ENCODE assay signal across 22 cellular contexts in the genomic region with DNA sequence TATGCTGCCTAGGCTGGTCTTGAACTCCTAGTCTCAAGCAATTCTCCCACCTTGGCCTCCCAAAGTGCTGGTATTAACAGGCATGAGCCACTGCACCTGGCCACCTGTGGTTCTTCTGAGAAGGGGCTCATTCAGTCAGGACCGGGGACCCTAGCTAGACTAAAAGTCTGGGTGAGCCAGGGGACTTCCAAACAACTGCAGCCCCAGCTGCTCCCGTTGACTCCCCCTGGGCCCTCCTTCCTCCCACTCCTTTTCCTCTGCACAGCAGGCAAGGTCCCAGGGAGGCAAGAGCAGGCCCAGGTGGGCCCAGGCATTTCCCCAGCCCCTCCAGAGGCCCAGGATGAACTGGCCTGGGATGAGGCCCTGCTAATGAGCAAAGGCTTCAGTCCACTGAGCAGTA. TPM values are rescaled to one million over a fixed set of nuclear protein-coding genes. Genes with fewer than 3 reads are reported as not detected.
DNase-seq lines count a peak whose midpoint lies in the region; ATAC-seq and TF ChIP-seq lines count a peak whose summit lies in the region.
"Had no signal": no experiment of that assay in that cellular context is flagged by ENCODE, and none has a peak within 500 bp of the region (broad histone marks: within the 10 kb centered on the region; RNA-seq: fewer than 3 reads in every experiment).

No MANE protein-coding gene starts in this region.

- no peaks in the 10 kb centered on the region for H3K4me1 Mint-ChIP-seq in natural killer cell treated with Interleukin-12 subunit alpha and Interleukin-12 subunit beta and Interleukin-15 and Interleukin-18, amount 100 ng/mL, for 72 hours (ENCODE audit: low read depth in 2 of 2)
- no peaks in the 10 kb centered on the region for H3K4me1 Mint-ChIP-seq in natural killer cell
- H3K4me1 Mint-ChIP-seq: CD4-positive, CD25-positive, alpha-beta regulatory T cell had no signal

- H3K9me3 ChIP-seq in suprapubic skin = no peaks in the 10 kb centered on the region
- H3K9me3 ChIP-seq: A549, BE2C, Caco-2 had no signal

- H3K36me3 ChIP-seq in suprapubic skin = no peaks in the 10 kb centered on the region
- H3K36me3 ChIP-seq: BE2C had no signal

- TF ChIP-seq EP300 in suprapubic skin (IDR thresholded peaks at IDR 0.05) = no peak

- WGBS in suprapubic skin = 83% methylated on average over 2 of the region's 2 CpGs

- TF ChIP-seq POLR2A in suprapubic skin (IDR thresholded peaks at IDR 0.05) = no peak

- no peaks in the 10 kb centered on the region for H3K9me3 Mint-ChIP-seq in natural killer cell treated with Interleukin-12 subunit alpha and Interleukin-12 subunit beta and Interleukin-15 and Interleukin-18, amount 100 ng/mL, for 72 hours
- H3K9me3 Mint-ChIP-seq in natural killer cell = no peaks in the 10 kb centered on the region
- H3K9me3 Mint-ChIP-seq: CD8-positive, alpha-beta T cell had no signal

- TF ChIP-seq CTCF in natural killer cell (IDR thresholded peaks at IDR 0.05) (no peak), coronary artery (IDR thresholded peaks at IDR 0.05) (no peak), suprapubic skin (IDR thresholded peaks at IDR 0.05) (no peak)

- no peak overlapping the region for H3K27ac Mint-ChIP-seq in natural killer cell treated with Interleukin-12 subunit alpha and Interleukin-12 subunit beta and Interleukin-15 and Interleukin-18, amount 100 ng/mL, for 72 hours
- no peak overlapping the region for H3K27ac Mint-ChIP-seq in natural killer cell
- H3K27ac Mint-ChIP-seq: CD4-positive, CD25-positive, alpha-beta regulatory T cell; CD8-positive, alpha-beta T cell had no signal

- H3K27ac ChIP-seq in coronary artery = no peak overlapping the region
- H3K27ac ChIP-seq in suprapubic skin = no peak overlapping the region
- H3K27ac ChIP-seq: C4-2B, GM23248 had no signal

- ATAC-seq in natural killer cell treated with Interleukin-12 subunit alpha and Interleukin-12 subunit beta and Interleukin-15 and Interleukin-18, amount 100 ng/mL, for 72 hours = no peak
- no peak for ATAC-seq in natural killer cell
- no peak for ATAC-seq in sciatic nerve
- no peak for ATAC-seq in HG02798 (IDR thresholded peaks at IDR 0.05; ENCODE audit: poor library complexity, unreplicated experiment)
- no peak for ATAC-seq in GM19035 (IDR thresholded peaks at IDR 0.05; ENCODE audit: unreplicated experiment)
- ATAC-seq: A549; CD8-positive, alpha-beta T cell had no signal

- H3K4me1 ChIP-seq in suprapubic skin = peaks cover 27% of the 10 kb centered on the region
- H3K4me1 ChIP-seq: BE2C, Caco-2 had no signal

- peak; percentile 31 for DNase-seq in natural killer cell treated with Interleukin-12 subunit alpha and Interleukin-12 subunit beta and Interleukin-15 and Interleukin-18, amount 100 ng/mL, for 72 hours (ENCODE audit: low spot score)
- DNase-seq in natural killer cell = no peak
- peak; percentile 40 for DNase-seq in coronary artery (ENCODE audit: low spot score)
- DNase-seq in sciatic nerve (ENCODE audit: low spot score) = peak; percentile 42
- DNase-seq in suprapubic skin (ENCODE audit: low spot score in 2 of 2) = peak; percentile 41 to 65
- no peak for DNase-seq in SIG-M5 (lab: John Stamatoyannopoulos, UW)
- DNase-seq: 8988T; ACHN; AML-193; BE2C; Caco-2; CD4-positive, CD25-positive, alpha-beta regulatory T cell; CD8-positive, alpha-beta T cell; DMS153; DND-41; GM23248; H7; HCEC 1CT had no signal

- peaks cover 8 to 12% of the 10 kb centered on the region in 2 donors for H3K27me3 Mint-ChIP-seq in natural killer cell treated with Interleukin-12 subunit alpha and Interleukin-12 subunit beta and Interleukin-15 and Interleukin-18, amount 100 ng/mL, for 72 hours
- H3K27me3 Mint-ChIP-seq in natural killer cell (ENCODE audit: low read depth in 2 of 2) = peaks cover 0 to 3% of the 10 kb centered on the region in 2 donors
- H3K27me3 Mint-ChIP-seq: CD4-positive, CD25-positive, alpha-beta regulatory T cell had no signal

- intact Hi-C loops in natural killer cell (cut with micrococcal nuclease) = no loop called here
- intact Hi-C loops in sciatic nerve (cut with DNase I) = no loop called here

- H3K4me3 Mint-ChIP-seq in natural killer cell treated with Interleukin-12 subunit alpha and Interleukin-12 subunit beta and Interleukin-15 and Interleukin-18, amount 100 ng/mL, for 72 hours = no peak overlapping the region
- H3K4me3 Mint-ChIP-seq in natural killer cell = no peak overlapping the region
- H3K4me3 Mint-ChIP-seq: CD4-positive, CD25-positive, alpha-beta regulatory T cell; CD8-positive, alpha-beta T cell had no signal

- H3K4me3 ChIP-seq in coronary artery (no peak overlapping the region), suprapubic skin (no peak overlapping the region)
- H3K4me3 ChIP-seq: A549, GM23248 had no signal

- no peaks in the 10 kb centered on the region for H3K36me3 Mint-ChIP-seq in natural killer cell treated with Interleukin-12 subunit alpha and Interleukin-12 subunit beta and Interleukin-15 and Interleukin-18, amount 100 ng/mL, for 72 hours
- H3K36me3 Mint-ChIP-seq in natural killer cell = no peaks in the 10 kb centered on the region
- H3K36me3 Mint-ChIP-seq: CD4-positive, CD25-positive, alpha-beta regulatory T cell; CD8-positive, alpha-beta T cell had no signal

- H3K27me3 ChIP-seq in suprapubic skin = no peaks in the 10 kb centered on the region
- H3K27me3 ChIP-seq: BE2C had no signal

RNA-seq across cellular contexts. Expression of gene HSPA12A, which starts 30.5 kb away (rescaled TPM):
- total RNA-seq in natural killer cell treated with Interleukin-12 subunit alpha and Interleukin-12 subunit beta and Interleukin-15 and Interleukin-18, amount 100 ng/mL, for 72 hours = under 1 TPM in 1 of 2 donors, not detected in 1; 0.08 TPM
- under 1 TPM in 1 of 3 donors, not detected in 2; 0.43 TPM for total RNA-seq in natural killer cell
- total RNA-seq in sciatic nerve = 139 TPM
- total RNA-seq in suprapubic skin = 10 to 100 TPM in 3 of 4 donors, 1 to 10 TPM in 1; 9.6 to 26.6 (median 18.2) TPM

Comparison
In these comparisons a context has a peak if more than half of its experiments do, and no peak if none do; other contexts are left out.
1. DNase-seq: peak in natural killer cell treated with Interleukin-12 subunit alpha and Interleukin-12 subunit beta and Interleukin-15 and Interleukin-18, amount 100 ng/mL, for 72 hours (single experiment), coronary artery (single experiment), sciatic nerve (single experiment) and suprapubic skin (2 of 2); none in natural killer cell (single experiment) and SIG-M5 (single experiment).
2. RNA of gene HSPA12A, which starts 30.5 kb away (total RNA-seq): 139 TPM in sciatic nerve (single experiment) and 9.6 to 26.6 TPM in suprapubic skin; 0.08 TPM in natural killer cell treated with Interleukin-12 subunit alpha and Interleukin-12 subunit beta and Interleukin-15 and Interleukin-18, amount 100 ng/mL, for 72 hours and 0.43 TPM in natural killer cell; every median in the first group is over 4 times any median in the second.